In genomic region chr19:33175886-33176669, GRCh38 we compare ENCODE assay signal across 8 cellular contexts. TPM values are rescaled to one million over a fixed set of nuclear protein-coding genes. Genes with fewer than 3 reads are reported as not detected.
DNase-seq lines count a peak whose midpoint lies in the region; ATAC-seq and TF ChIP-seq lines count a peak whose summit lies in the region.

No MANE protein-coding gene starts in this region.

- ATAC-seq in GM21367 (IDR thresholded peaks at IDR 0.05; ENCODE audit: unreplicated experiment) = peak; percentile 8

- peak overlapping the region; percentile 88 to 97 (median 97) for H3K9ac ChIP-seq in skeletal muscle tissue (ENCODE audit: low read depth in 1 of 3, low read length in 3 of 3)

- H3K4me1 ChIP-seq in ascending aorta (peaks cover 7 to 8% of the 10 kb centered on the region in 2 donors), skeletal muscle tissue (ENCODE audit: control insufficient read depth in 3 of 3, insufficient read depth in 3 of 3, low read length in 3 of 3) (peaks cover 21 to 41% (median 31%) of the 10 kb centered on the region in 3 donors)

- DNase-seq in AG08396 (ENCODE audit: low spot score) (peak; percentile 45), NCI-H69 (lab: John Stamatoyannopoulos, UW) (peak; percentile 63), ascending aorta (ENCODE audit: low spot score in 2 of 2) (peak in 1 of 2 donors; percentile 71), NCI-H226 (no peak), NCI-H524 treated with DMSO at 0.1 percent for 48 hours (lab: John Stamatoyannopoulos, UW) (no peak)

- peak in 1 of 3 experiments; percentile 18 for TF ChIP-seq CTCF in ascending aorta (IDR thresholded peaks at IDR 0.05)

- H3K27me3 ChIP-seq in ascending aorta (no peaks in the 10 kb centered on the region), skeletal muscle tissue (ENCODE audit: control insufficient read depth in 3 of 3, insufficient read depth in 3 of 3, low read length in 3 of 3) (no peaks in the 10 kb centered on the region)

- H3K4me3 ChIP-seq in ascending aorta (peak overlapping the region; percentile 65 to 76), iPS-11a (ENCODE audit: low read depth, low read length) (peak overlapping the region; percentile 96), skeletal muscle tissue (ENCODE audit: low read length in 3 of 3) (peak overlapping the region; percentile 84 to 95 (median 91))

- H3K9me3 ChIP-seq in ascending aorta (no peaks in the 10 kb centered on the region), skeletal muscle tissue (ENCODE audit: control insufficient read depth in 3 of 3, low read length in 3 of 3) (no peaks in the 10 kb centered on the region)

- no peaks in the 10 kb centered on the region for H3K36me3 ChIP-seq in ascending aorta
- H3K36me3 ChIP-seq in skeletal muscle tissue (ENCODE audit: control insufficient read depth in 3 of 3, insufficient read depth in 3 of 3, low read length in 3 of 3) = no peaks in the 10 kb centered on the region

- H3K27ac ChIP-seq in ascending aorta (peak overlapping the region; percentile 91 to 95), skeletal muscle tissue (ENCODE audit: low read depth, low read length) (peak overlapping the region; percentile 87)

- intact Hi-C loops in ascending aorta (cut with DNase I) = loop anchor here (1.0 to 10.0 kb wide), 9 partner anchors 95 to 769 kb away; partner anchors contain the start of genes ANKRD27, CEBPG, CEP89 and FAAP24

RNA-seq across cellular contexts. Expression of gene LRP3, which starts 18.1 kb away (rescaled TPM):
- total RNA-seq in ascending aorta (28.8 TPM), skeletal muscle tissue (19.3 TPM)

RNA-seq across cellular contexts. Expression of gene WDR88, which starts 44.2 kb away (rescaled TPM):
- total RNA-seq in ascending aorta = not detected
- not detected for total RNA-seq in skeletal muscle tissue

RNA-seq across cellular contexts. Expression of gene SLC7A10, which starts 49.6 kb away (rescaled TPM):
- total RNA-seq in ascending aorta (not detected), skeletal muscle tissue (9.4 TPM)

Comparison
In these comparisons a context has a peak if more than half of its experiments do, and no peak if none do; other contexts are left out.
1. DNase-seq: peak in AG08396 (single experiment) and NCI-H69 (single experiment); none in NCI-H226 (single experiment) and NCI-H524 treated with DMSO at 0.1 percent for 48 hours (single experiment).
2. RNA of gene SLC7A10, which starts 49.6 kb away (total RNA-seq): 9.4 TPM in skeletal muscle tissue (single experiment); not detected in ascending aorta (single experiment); every median in the first group is over 10 times any median in the second.
3. Peak in every context shown above with its lines, with median percentiles within 50 percentile points of each other: H3K4me3 ChIP-seq.